1 cellular context compared by ENCODE assay signal in genomic region chr10:86730227-86730626, GRCh38.
TF ChIP-seq lines count a peak whose summit lies in the region.

No MANE protein-coding gene starts in this region.

TF ChIP-seq in K562, 482 proteins besides CTCF, POLR2A, EP300 and RAD21:
- peak; percentile 77 for TF ChIP-seq NFIC (IDR thresholded peaks at IDR 0.05)
- no peak for TF ChIP-seq MTA1 (IDR thresholded peaks at IDR 0.05; ENCODE audit: borderline replicate concordance)
